25 cellular contexts compared by ENCODE assay signal in the genomic region with DNA sequence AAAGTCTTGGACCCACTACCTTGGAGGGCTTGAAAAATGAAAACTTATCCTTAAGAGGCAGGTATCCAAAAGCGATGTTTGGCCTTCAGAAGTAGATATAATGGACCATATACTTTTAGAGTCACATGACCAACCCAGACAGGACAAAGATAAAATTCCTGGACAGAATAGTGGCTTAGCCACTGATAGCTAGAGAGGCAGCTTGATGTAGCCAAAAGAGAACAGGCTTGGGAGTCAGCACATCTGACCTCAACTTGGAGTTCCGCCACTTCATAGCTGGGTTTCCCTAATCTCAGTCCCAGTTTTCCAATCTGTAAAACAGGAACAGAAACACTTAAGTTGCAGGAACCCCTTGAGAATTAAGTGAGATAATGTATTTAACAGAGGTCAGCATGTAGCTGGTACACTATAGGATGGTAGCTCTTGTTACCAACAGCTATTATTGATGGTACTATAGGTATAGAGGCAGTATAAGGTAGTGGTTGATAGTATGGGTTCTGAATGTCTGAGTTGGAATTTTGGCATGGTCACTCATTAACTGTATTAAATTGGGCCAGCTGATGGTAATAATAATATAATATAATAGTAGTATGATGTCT.
"Had no signal": no experiment of that assay in that cellular context is flagged by ENCODE, and none has a peak within 500 bp of the region (broad histone marks: within the 10 kb centered on the region; RNA-seq: fewer than 3 reads in every experiment).

No MANE protein-coding gene starts in this region.

- H3K27ac ChIP-seq: VCaP had no signal

- DNase-seq: activated CD4-positive, alpha-beta memory T cell treated with anti-CD3 and anti-CD28 coated beads, Interleukin-2, amount 10 ng/mL, durations not matched to agents 7 days and 5 days; activated CD4-positive, alpha-beta T cell treated with anti-CD3 and anti-CD28 coated beads for 36 hours; activated CD4-positive, alpha-beta T cell treated with anti-CD3 and anti-CD28 coated beads, Interleukin-2, amount 50 U/mL, for 1 hour; activated CD4-positive, CD25-positive, alpha-beta regulatory T cell; activated gamma-delta T cell treated with Interleukin-2 at 50 U/mL for 16 hours; activated naive CD4-positive, alpha-beta T cell treated with anti-CD3 and anti-CD28 coated beads, Interleukin-2, amount 10 ng/mL, durations not matched to agents 7 days and 5 days; activated naive CD8-positive, alpha-beta T cell treated with anti-CD3 and anti-CD28 coated beads for 36 hours; activated T-cell treated with anti-CD3 and anti-CD28 coated beads for 4 hours; activated T-cell treated with anti-CD3 and anti-CD28 coated beads, Interleukin-2, amount 50 U/mL, for 72 hours; caudate nucleus; KG1; NCI-H1092; NCI-H1417 treated with DMSO at 0.1 percent for 48 hours; NCI-H1694; NCI-H2029; NCI-H2107; NCI-H345; NCI-H510A; NCI-H526 treated with DMSO at 0.1 percent for 48 hours; PC-3; SIG-M5; T-helper 17 cell; T1000 had no signal

- ATAC-seq: activated CD4-positive, alpha-beta T cell treated with anti-CD3 and anti-CD28 coated beads for 36 hours; activated T-cell treated with anti-CD3 and anti-CD28 coated beads, Interleukin-2, amount 50 U/mL, for 72 hours; PC-3; T-helper 17 cell had no signal

- FAIRE-seq: RCC 7860 had no signal
